Comparison of ENCODE assay signal across 8 cellular contexts in genomic region chr17:78838574-78839005, GRCh38. TPM values are rescaled to one million over a fixed set of nuclear protein-coding genes. Genes with fewer than 3 reads are reported as not detected.
A peak's percentile ranks its signal among the peaks of the same experiment; 100 is the strongest.
DNase-seq lines count a peak whose midpoint lies in the region; ATAC-seq and TF ChIP-seq lines count a peak whose summit lies in the region.

No MANE protein-coding gene starts in this region.

- peak overlapping the region; percentile 92 for H3K9ac ChIP-seq in OCI-LY3 (ENCODE audit: low read length)

- H3K9me3 ChIP-seq in OCI-LY3 (ENCODE audit: insufficient read depth, low read length) (no peaks in the 10 kb centered on the region), sigmoid colon (no peaks in the 10 kb centered on the region)

- DNase-seq in NCI-H2227 (lab: John Stamatoyannopoulos, UW; ENCODE audit: unreplicated experiment) (peak; percentile 51), NCI-H2227 treated with DMSO at 0.1 percent for 48 hours (lab: John Stamatoyannopoulos, UW) (no peak), epithelial cell of esophagus (ENCODE audit: low read depth) (peak; percentile 13), sigmoid colon (no peak), RPMI8226 (no peak), CD1c-positive myeloid dendritic cell (ENCODE audit: extremely low spot score) (no peak)

- no peak for ATAC-seq in GM21786 (IDR thresholded peaks at IDR 0.05; ENCODE audit: unreplicated experiment)

- TF ChIP-seq CTCF in OCI-LY3 (IDR thresholded peaks at IDR 0.05; ENCODE audit: low read depth, low read length) (no peak), epithelial cell of esophagus (IDR thresholded peaks at IDR 0.05; ENCODE audit: insufficient read depth, low read depth, low read length, missing control alignments) (no peak), sigmoid colon (IDR thresholded peaks at IDR 0.05) (no peak)

- H3K36me3 ChIP-seq in OCI-LY3 (replicated peaks; ENCODE audit: low read depth, low read length) (peaks cover 33% of the 10 kb centered on the region), sigmoid colon (peaks cover 29 to 46% (median 38%) of the 10 kb centered on the region in 4 donors)

- TF ChIP-seq POLR2A in sigmoid colon (IDR thresholded peaks at IDR 0.05) = no peak

- H3K4me1 ChIP-seq in OCI-LY3 (ENCODE audit: low read length) (peaks cover 17% of the 10 kb centered on the region), sigmoid colon (peaks cover 0 to 28% (median 22%) of the 10 kb centered on the region in 4 donors)

- no peak for TF ChIP-seq EP300 in sigmoid colon (IDR thresholded peaks at IDR 0.05)

- intact Hi-C loops in sigmoid colon (cut with DNase I) = no loop called here

- WGBS in sigmoid colon, 2 donors = 53 to 77% methylated on average over 22 of the region's 22 CpGs

- H3K27ac ChIP-seq in OCI-LY3 (ENCODE audit: low read length) (no peak overlapping the region), sigmoid colon (peak overlapping the region in 3 of 4 donors; percentile 92 to 100 (median 100))

- H3K4me2 ChIP-seq in OCI-LY3 (ENCODE audit: low read length) = peak overlapping the region; percentile 87

- no peaks in the 10 kb centered on the region for H3K27me3 ChIP-seq in OCI-LY3 (ENCODE audit: low read depth, low read length)
- no peaks in the 10 kb centered on the region for H3K27me3 ChIP-seq in sigmoid colon

- peak overlapping the region; percentile 80 for H3K4me3 ChIP-seq in OCI-LY3 (ENCODE audit: low read length)
- H3K4me3 ChIP-seq in epithelial cell of esophagus (ENCODE audit: low read length) = peak overlapping the region; percentile 88
- H3K4me3 ChIP-seq in sigmoid colon = no peak overlapping the region

- peaks cover 65% of the 10 kb centered on the region for H3K79me2 ChIP-seq in OCI-LY3 (ENCODE audit: low read length)

- no peak overlapping the region for H2AFZ ChIP-seq in OCI-LY3 (ENCODE audit: low read depth, low read length)

- H4K20me1 ChIP-seq in OCI-LY3 (ENCODE audit: insufficient read depth, low read length) = peaks cover 29% of the 10 kb centered on the region

RNA-seq across cellular contexts. Expression of gene USP36, which starts 2.0 kb away (rescaled TPM):
- 10 to 100 TPM; 18.5 to 49.3 (median 35.9) TPM for total RNA-seq in sigmoid colon
- 10 to 100 TPM in 2 of 3 donors, 1 to 10 TPM in 1; 6.7 to 28.6 (median 13.8) TPM for polyA plus RNA-seq in sigmoid colon

RNA-seq across cellular contexts. Expression of gene CYTH1, which starts 56.5 kb away (rescaled TPM):
- 10 to 100 TPM; 26.7 to 38.5 (median 35.2) TPM for total RNA-seq in sigmoid colon
- polyA plus RNA-seq in sigmoid colon = 10 to 100 TPM; 56.5 to 83.8 (median 64.3) TPM

Comparison
In these comparisons a context has a peak if more than half of its experiments do, and no peak if none do; other contexts are left out.
1. DNase-seq: peak in NCI-H2227 (single experiment) and epithelial cell of esophagus (single experiment); none in NCI-H2227 treated with DMSO at 0.1 percent for 48 hours (single experiment), sigmoid colon (single experiment), RPMI8226 (single experiment) and CD1c-positive myeloid dendritic cell (single experiment).
2. H3K4me3 ChIP-seq: peak in OCI-LY3 (single experiment) and epithelial cell of esophagus (single experiment); none in sigmoid colon (0 of 4).